11 cellular contexts compared by ENCODE assay signal in the genomic region with DNA sequence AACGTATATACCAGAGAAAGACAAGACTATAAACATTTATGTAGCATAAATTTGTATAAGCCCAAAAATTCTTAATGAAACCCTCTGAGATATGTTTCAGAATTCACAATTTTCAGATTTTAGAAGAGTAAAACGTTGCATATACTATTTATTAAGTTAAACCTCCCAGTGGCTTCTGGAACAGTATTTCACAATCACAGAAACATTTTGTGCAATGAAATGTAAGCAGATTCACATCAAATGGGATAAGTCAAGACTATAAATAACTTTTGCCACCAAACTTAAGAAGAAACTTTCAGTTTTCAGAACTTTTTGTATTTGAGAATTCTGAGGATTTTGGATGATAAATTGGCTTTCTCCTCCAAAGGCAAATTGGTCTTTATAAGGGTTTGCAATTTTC. TPM values are rescaled to one million over a fixed set of nuclear protein-coding genes. Genes with fewer than 3 reads are reported as not detected.
DNase-seq lines count a peak whose midpoint lies in the region; ATAC-seq and TF ChIP-seq lines count a peak whose summit lies in the region.
"Had no signal": no experiment of that assay in that cellular context is flagged by ENCODE, and none has a peak within 500 bp of the region (broad histone marks: within the 10 kb centered on the region; RNA-seq: fewer than 3 reads in every experiment).

No MANE protein-coding gene starts in this region.

- no peaks in the 10 kb centered on the region for H3K9me3 ChIP-seq in mammary epithelial cell (replicated peaks; ENCODE audit: insufficient read depth, low read length)
- H3K9me3 ChIP-seq in adipocyte (ENCODE audit: control insufficient read depth, low read length), result no peaks in the 10 kb centered on the region
- no peaks in the 10 kb centered on the region for H3K9me3 ChIP-seq in vagina
- H3K9me3 ChIP-seq: MG63, pancreas had no signal

- CTCF ChIA-PET in MCF 10A (lab: Yijun Ruan, JAX) (interaction anchor here (0.6 kb wide), 1 partner anchor 422 kb away, joined by 3 read pairs; no protein-coding TSS in a partner anchor), mammary epithelial cell (lab: Charles Lee; ENCODE audit: low non-redundant PET) (no interaction called here)

- no peak overlapping the region for H3K27ac Mint-ChIP-seq in MCF 10A (ENCODE audit: low read depth, unreplicated experiment)

- dilution Hi-C loops in mammary epithelial cell (cut with HindIII; ENCODE audit: low sequenced_read_pairs), result no loop called here

- in situ Hi-C loops in mammary epithelial cell (cut with MboI; ENCODE audit: low sequenced_read_pairs in 2 of 2), result no loop called here

- no peak for TF ChIP-seq POLR2A in vagina (IDR thresholded peaks at IDR 0.05)

- no peaks in the 10 kb centered on the region for H3K9me3 Mint-ChIP-seq in MCF 10A (ENCODE audit: unreplicated experiment)
- H3K9me3 Mint-ChIP-seq in activated T-cell treated with anti-CD3 and anti-CD28 coated beads, Interleukin-2, amount 50 U/mL, for 4 hours, result no peaks in the 10 kb centered on the region

- H4K20me1 ChIP-seq in mammary epithelial cell (ENCODE audit: insufficient read depth, low read length), result no peaks in the 10 kb centered on the region

- H3K36me3 Mint-ChIP-seq in MCF 10A (ENCODE audit: insufficient read depth, unreplicated experiment), result peaks cover 50% of the 10 kb centered on the region
- peaks cover 10% of the 10 kb centered on the region for H3K36me3 Mint-ChIP-seq in activated T-cell treated with anti-CD3 and anti-CD28 coated beads, Interleukin-2, amount 50 U/mL, for 4 hours (ENCODE audit: insufficient read depth)

- ATAC-seq in left lobe of liver (peak; percentile 67), HG02798 (IDR thresholded peaks at IDR 0.05; ENCODE audit: poor library complexity, unreplicated experiment) (no peak)
- no peak for ATAC-seq in activated T-cell treated with anti-CD3 and anti-CD28 coated beads, Interleukin-2, amount 50 U/mL, for 4 hours

- H3K9ac ChIP-seq in mammary epithelial cell (ENCODE audit: insufficient read depth, low read length) (no peak overlapping the region), adipocyte (ENCODE audit: low read length) (peak overlapping the region; percentile 86)

- no TSS peak for BruUV-seq in MCF 10A (replicated peaks; lab: Mats Ljungman, UMichigan)
- BruUV-seq in mammary epithelial cell (replicated peaks; lab: Mats Ljungman, UMichigan), result no TSS peak

- H3K36me3 ChIP-seq in mammary epithelial cell (ENCODE audit: insufficient read depth, low read length), result peaks cover 33% of the 10 kb centered on the region
- H3K36me3 ChIP-seq in adipocyte (ENCODE audit: control insufficient read depth, insufficient read depth, low read length, severe bottlenecking), result peaks cover 54% of the 10 kb centered on the region
- H3K36me3 ChIP-seq in vagina, result peaks cover 0 to 22% of the 10 kb centered on the region in 2 donors

- intact Hi-C loops in MCF 10A (cut with micrococcal nuclease) (no loop called here), mammary epithelial cell (cut with micrococcal nuclease) (no loop called here), vagina (cut with DNase I) (no loop called here)

- POLR2A ChIA-PET in MCF 10A (lab: Yijun Ruan, JAX), result interaction anchor here (0.6 to 2.9 kb wide), 4 partner anchors 9 to 154 kb away, joined by 3 to 11 read pairs (median 3); a partner anchor contains a TSS

- TF ChIP-seq CTCF in MCF 10A (IDR thresholded peaks at IDR 0.05; ENCODE audit: unreplicated experiment) (no peak), mammary epithelial cell (conservative IDR thresholded peaks at IDR 0.05 in 1 of 2, IDR thresholded peaks at IDR 0.05 in 1 of 2; ENCODE audit: extremely low read depth in 1 of 2, insufficient read depth in 1 of 2, low read depth in 1 of 2, low read length in 2 of 2) (no peak), vagina (IDR thresholded peaks at IDR 0.05) (no peak)

- H3K4me1 ChIP-seq in mammary epithelial cell (ENCODE audit: insufficient read depth, low read length) (no peaks in the 10 kb centered on the region), adipocyte (ENCODE audit: control insufficient read depth, insufficient read depth, low read length) (peaks cover 52% of the 10 kb centered on the region), vagina (peaks cover 43% of the 10 kb centered on the region)

- no peak overlapping the region for H2AFZ ChIP-seq in mammary epithelial cell (ENCODE audit: low read depth, low read length)

- peak; percentile 37 for DNase-seq in MCF 10A (ENCODE audit: unreplicated experiment)
- DNase-seq in mammary epithelial cell, result no peak
- DNase-seq in adipocyte (ENCODE audit: low read depth), result peak; percentile 82
- no peak for DNase-seq in left lobe of liver (ENCODE audit: low spot score)
- DNase-seq in vagina (ENCODE audit: extremely low spot score in 2 of 2), result no peak
- no peak for DNase-seq in mucosa of gallbladder (ENCODE audit: low spot score)
- no peak for DNase-seq in activated T-cell treated with anti-CD3 and anti-CD28 coated beads, Interleukin-2, amount 50 U/mL, for 4 hours
- DNase-seq: NCI-H524, pancreas had no signal

- H3K27ac ChIP-seq in mammary epithelial cell (ENCODE audit: insufficient read depth, low read depth, low read length), result no peak overlapping the region
- peak overlapping the region; percentile 77 for H3K27ac ChIP-seq in vagina

- no peak overlapping the region for H3K4me3 Mint-ChIP-seq in MCF 10A (ENCODE audit: unreplicated experiment)
- no peak overlapping the region for H3K4me3 Mint-ChIP-seq in activated T-cell treated with anti-CD3 and anti-CD28 coated beads, Interleukin-2, amount 50 U/mL, for 4 hours

- H3K4me3 ChIP-seq in mammary epithelial cell (replicated peaks in 1 of 3; ENCODE audit: insufficient read depth in 1 of 3, low read depth in 2 of 3, low read length in 3 of 3) (no peak overlapping the region), adipocyte (ENCODE audit: low read length) (peak overlapping the region; percentile 72), vagina (no peak overlapping the region)
- H3K4me3 ChIP-seq: MG63, pancreas had no signal

- peaks cover 96% of the 10 kb centered on the region for H3K79me2 ChIP-seq in mammary epithelial cell (ENCODE audit: insufficient read depth, low read length)

- H3K27me3 Mint-ChIP-seq in MCF 10A (ENCODE audit: insufficient read depth, unreplicated experiment), result no peaks in the 10 kb centered on the region
- no peaks in the 10 kb centered on the region for H3K27me3 Mint-ChIP-seq in activated T-cell treated with anti-CD3 and anti-CD28 coated beads, Interleukin-2, amount 50 U/mL, for 4 hours (ENCODE audit: low read depth)

- WGBS in mammary epithelial cell (ENCODE audit: low coverage, missing lambda C conversion rate), result 79% methylated on average over 2 of the region's 2 CpGs

- H3K27me3 ChIP-seq in mammary epithelial cell (ENCODE audit: insufficient read depth, low read length), result no peaks in the 10 kb centered on the region
- H3K27me3 ChIP-seq in adipocyte (replicated peaks; ENCODE audit: control insufficient read depth, insufficient read depth, low read length), result no peaks in the 10 kb centered on the region
- no peaks in the 10 kb centered on the region for H3K27me3 ChIP-seq in vagina
- H3K27me3 ChIP-seq: MG63, pancreas had no signal

- no peaks in the 10 kb centered on the region for H3K4me1 Mint-ChIP-seq in MCF 10A (ENCODE audit: insufficient read depth, unreplicated experiment)
- peaks cover 26% of the 10 kb centered on the region for H3K4me1 Mint-ChIP-seq in activated T-cell treated with anti-CD3 and anti-CD28 coated beads, Interleukin-2, amount 50 U/mL, for 4 hours (ENCODE audit: low read depth)

- no peak overlapping the region for H3K4me2 ChIP-seq in mammary epithelial cell (ENCODE audit: insufficient read depth, low read depth, low read length)

RNA-seq across cellular contexts. Expression of a gene that starts 9.2 kb away (rescaled TPM):
- total RNA-seq in MCF 10A (2022), result 108 and 117 TPM in 2 replicates
- total RNA-seq in mammary epithelial cell, result 10 to 100 TPM; 46.5 to 69.1 TPM
- polyA plus RNA-seq in mammary epithelial cell, result 16.2 TPM
- polyA minus RNA-seq in mammary epithelial cell, result 26.2 TPM
- 38.7 TPM for total RNA-seq in left lobe of liver
- total RNA-seq in vagina, result 76.9 TPM
- 67.1 TPM for total RNA-seq in mucosa of gallbladder
- total RNA-seq in activated T-cell treated with anti-CD3 and anti-CD28 coated beads, Interleukin-2, amount 50 U/mL, for 4 hours, result 100 to 1,000 TPM; 105 to 121 (median 120) TPM

Comparison
In these comparisons a context has a peak if more than half of its experiments do, and no peak if none do; other contexts are left out.
1. DNase-seq: peak in MCF 10A (single experiment) and adipocyte (single experiment); none in mammary epithelial cell (single experiment), left lobe of liver (single experiment), vagina (0 of 2), mucosa of gallbladder (single experiment) and activated T-cell treated with anti-CD3 and anti-CD28 coated beads, Interleukin-2, amount 50 U/mL, for 4 hours (single experiment).